ENCODE assay signal across 26 cellular contexts in the genomic region with DNA sequence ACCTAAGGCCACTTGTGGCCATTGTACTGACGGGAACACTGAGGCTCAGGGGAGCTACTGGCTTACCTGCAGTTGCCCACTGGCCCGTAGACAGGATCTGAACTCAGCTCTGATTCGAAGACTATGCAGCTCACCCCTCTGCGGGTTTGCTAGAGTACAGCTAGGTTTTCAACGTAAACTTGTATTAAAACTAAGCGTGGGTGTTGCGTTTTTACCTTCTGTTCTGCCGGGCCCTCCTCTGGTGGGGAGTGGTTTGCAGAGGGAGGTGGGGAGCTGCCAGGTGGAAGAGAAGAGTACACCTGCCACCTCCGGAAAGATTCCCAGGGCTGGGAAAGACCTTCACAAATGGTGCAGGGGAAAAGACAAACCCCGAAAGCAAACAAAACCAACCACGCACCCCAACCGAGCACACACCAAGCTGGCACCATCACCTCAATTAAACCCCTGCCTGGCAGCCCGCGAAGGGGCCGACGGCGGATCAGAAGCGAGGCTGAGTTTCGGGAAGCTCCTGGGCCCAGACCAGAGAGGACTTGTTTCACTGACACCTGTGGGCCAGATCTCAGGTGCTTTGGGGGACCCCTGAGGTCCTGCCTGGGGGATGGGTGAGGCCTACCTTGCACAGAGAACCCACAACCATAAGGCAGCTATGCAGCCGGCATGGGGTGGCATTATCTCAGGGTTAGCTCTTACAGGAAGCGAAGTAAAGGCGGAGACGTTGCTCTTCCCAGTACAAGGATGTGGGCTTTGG. TPM values are rescaled to one million over a fixed set of nuclear protein-coding genes. Genes with fewer than 3 reads are reported as not detected.
"Had no signal": no experiment of that assay in that cellular context is flagged by ENCODE, and none has a peak within 500 bp of the region (broad histone marks: within the 10 kb centered on the region; RNA-seq: fewer than 3 reads in every experiment).

No MANE protein-coding gene starts in this region.

- H3K36me3 Mint-ChIP-seq: activated naive CD8-positive, alpha-beta T cell; mesothelial cell of epicardium; type B pancreatic cell had no signal

- H3K27ac ChIP-seq: colonic mucosa, gastrocnemius medialis, hepatocyte, right lobe of liver, thoracic aorta, vagina had no signal

- H3K27me3 Mint-ChIP-seq: activated naive CD8-positive, alpha-beta T cell had no signal

- DNase-seq: activated CD4-positive, alpha-beta T cell treated with anti-CD3 and anti-CD28 coated beads for 4 hours; activated CD4-positive, alpha-beta T cell treated with anti-CD3 and anti-CD28 coated beads, Interleukin-2, amount 50 U/mL, for 4 hours; activated effector memory CD4-positive, alpha-beta T cell treated with Interleukin-2 at 50 U/mL for 16 hours; activated naive CD4-positive, alpha-beta T cell treated with Interleukin-2 at 50 U/mL for 16 hours; activated T-cell treated with anti-CD3 and anti-CD28 coated beads for 4 hours; activated T-cell treated with anti-CD3 and anti-CD28 coated beads, Interleukin-2, amount 50 U/mL, for 72 hours; colonic mucosa; effector CD8-positive, alpha-beta T cell; gastrocnemius medialis; left colon; stimulated activated CD4-positive, alpha-beta T cell treated with anti-CD3 and anti-CD28 coated beads, Interleukin-12 subunit alpha, Interleukin-12 subunit beta, amount 100 ng/mL, for 4 hours; stimulated activated CD4-positive, alpha-beta T cell treated with anti-CD3 and anti-CD28 coated beads, Interleukin-4, amount 100 ng/mL, for 1 hour; stimulated activated naive CD8-positive, alpha-beta T cell treated with anti-CD3 and anti-CD28 coated beads, Interleukin-15, Interleukin-2, amounts not matched to agents 100 U/mL and 50 U/mL, for 24 hours; T-helper 1 cell had no signal

- H3K27me3 ChIP-seq: colonic mucosa, hepatocyte, right lobe of liver, vagina had no signal

- H3K4me3 ChIP-seq: colonic mucosa, gastrocnemius medialis, hepatocyte, right lobe of liver, thoracic aorta, vagina had no signal

- ATAC-seq: activated T-cell treated with anti-CD3 and anti-CD28 coated beads, Interleukin-2, amount 50 U/mL, for 72 hours; gastrocnemius medialis; left colon; naive thymus-derived CD8-positive, alpha-beta T cell; right lobe of liver; stimulated activated naive CD8-positive, alpha-beta T cell treated with anti-CD3 and anti-CD28 coated beads, Interleukin-15, Interleukin-2, amounts not matched to agents 100 U/mL and 50 U/mL, for 24 hours had no signal

- H3K4me1 ChIP-seq: colonic mucosa, gastrocnemius medialis, right lobe of liver had no signal

- H3K9me3 Mint-ChIP-seq: activated T-cell treated with anti-CD3 and anti-CD28 coated beads, Interleukin-2, amount 50 U/mL, for 72 hours; mesothelial cell of epicardium; naive thymus-derived CD8-positive, alpha-beta T cell; neural crest cell; T-helper 2 cell treated with Interferon-gamma antibody and Interleukin-4, amounts not matched to agents 5 μg/mL and 100 μg/mL, for 36 hours; type B pancreatic cell had no signal

- H3K4me3 Mint-ChIP-seq: activated naive CD8-positive, alpha-beta T cell; activated T-cell treated with anti-CD3 and anti-CD28 coated beads, Interleukin-2, amount 50 U/mL, for 72 hours; mesothelial cell of epicardium; naive thymus-derived CD8-positive, alpha-beta T cell; T-helper 2 cell treated with Interferon-gamma antibody and Interleukin-4, amounts not matched to agents 5 μg/mL and 100 μg/mL, for 36 hours; type B pancreatic cell had no signal

- H2AFZ ChIP-seq: hepatocyte had no signal

- H3K9me3 ChIP-seq: colonic mucosa, gastrocnemius medialis, right lobe of liver, thoracic aorta, vagina had no signal

- H3K27ac Mint-ChIP-seq: activated naive CD8-positive, alpha-beta T cell; activated T-cell treated with anti-CD3 and anti-CD28 coated beads, Interleukin-2, amount 50 U/mL, for 72 hours; mesothelial cell of epicardium; naive thymus-derived CD8-positive, alpha-beta T cell; progenitor cell of endocrine pancreas; T-helper 2 cell treated with Interferon-gamma antibody and Interleukin-4, amounts not matched to agents 5 μg/mL and 100 μg/mL, for 36 hours; type B pancreatic cell had no signal

- H3K36me3 ChIP-seq: colonic mucosa, gastrocnemius medialis, right lobe of liver, thoracic aorta, vagina had no signal

- H3K4me1 Mint-ChIP-seq: mesothelial cell of epicardium had no signal

- H3K4me2 ChIP-seq: hepatocyte had no signal

RNA-seq across cellular contexts. Expression of a gene that starts 37.7 kb away (rescaled TPM):
- total RNA-seq: activated T-cell treated with anti-CD3 and anti-CD28 coated beads, Interleukin-2, amount 50 U/mL, for 72 hours; epithelial cell of proximal tubule; naive thymus-derived CD8-positive, alpha-beta T cell had no signal
- polyA plus RNA-seq: naive thymus-derived CD8-positive, alpha-beta T cell had no signal
